ENCODE assay signal across 21 cellular contexts in genomic region chr10:92121686-92122492, GRCh38.
DNase-seq lines count a peak whose midpoint lies in the region; ATAC-seq and TF ChIP-seq lines count a peak whose summit lies in the region.
"Had no signal": no experiment of that assay in that cellular context is flagged by ENCODE, and none has a peak within 500 bp of the region (broad histone marks: within the 10 kb centered on the region; RNA-seq: fewer than 3 reads in every experiment).

No MANE protein-coding gene starts in this region.

- CTCF ChIA-PET in Caco-2 (lab: Charles Lee), result interaction anchor here (1.0 kb wide), 1 partner anchor 169 kb away, joined by 3 read pairs; the partner anchor contains the start of gene MARCHF5

- H3K36me3 ChIP-seq in Caco-2 (ENCODE audit: control insufficient read depth, insufficient read depth, low read length) (no peaks in the 10 kb centered on the region), ascending aorta (no peaks in the 10 kb centered on the region), prostate gland (no peaks in the 10 kb centered on the region)
- H3K36me3 ChIP-seq: neural progenitor cell had no signal

- no peak overlapping the region for H3K4me3 Mint-ChIP-seq in Caco-2 (ENCODE audit: unreplicated experiment)
- H3K4me3 Mint-ChIP-seq: activated naive CD8-positive, alpha-beta T cell; memory B cell; neural progenitor cell; stimulated activated effector memory CD8-positive, alpha-beta T cell treated with anti-CD3 and anti-CD28 coated beads, Interleukin-12 subunit alpha, Interleukin-12 subunit beta, amount 100 ng/mL, for 72 hours; WTC11 had no signal

- H3K27me3 ChIP-seq in Caco-2 (replicated peaks; ENCODE audit: control insufficient read depth, insufficient read depth, low read length) (no peaks in the 10 kb centered on the region), ascending aorta (no peaks in the 10 kb centered on the region), right cardiac atrium (ENCODE audit: control insufficient read depth, insufficient read depth) (no peaks in the 10 kb centered on the region), prostate gland (replicated peaks; ENCODE audit: insufficient read depth) (no peaks in the 10 kb centered on the region)
- H3K27me3 ChIP-seq: BLaER1, neural progenitor cell had no signal

- H3K27ac Mint-ChIP-seq in Caco-2 (ENCODE audit: unreplicated experiment), result peak overlapping the region; percentile 9
- H3K27ac Mint-ChIP-seq: activated naive CD8-positive, alpha-beta T cell; neural progenitor cell; stimulated activated effector memory CD8-positive, alpha-beta T cell treated with anti-CD3 and anti-CD28 coated beads, Interleukin-12 subunit alpha, Interleukin-12 subunit beta, amount 100 ng/mL, for 72 hours; WTC11 had no signal

- H3K4me3 ChIP-seq in Caco-2 (ENCODE audit: low read depth, low read length), result no peak overlapping the region
- H3K4me3 ChIP-seq in ascending aorta, result no peak overlapping the region
- no peak overlapping the region for H3K4me3 ChIP-seq in right cardiac atrium (ENCODE audit: low read length)
- H3K4me3 ChIP-seq in prostate gland, result no peak overlapping the region
- H3K4me3 ChIP-seq: BLaER1, K562, neural progenitor cell had no signal

- H3K9me3 ChIP-seq in Caco-2 (no peaks in the 10 kb centered on the region), ascending aorta (no peaks in the 10 kb centered on the region), right cardiac atrium (ENCODE audit: control insufficient read depth, low read length) (no peaks in the 10 kb centered on the region), prostate gland (no peaks in the 10 kb centered on the region)
- H3K9me3 ChIP-seq: BLaER1 had no signal

- TF ChIP-seq POLR2A in prostate gland (IDR thresholded peaks at IDR 0.05), result no peak

- BruUV-seq in Caco-2 (replicated peaks; lab: Mats Ljungman, UMichigan), result no TSS peak

- peaks cover 18% of the 10 kb centered on the region for H3K4me1 Mint-ChIP-seq in Caco-2 (ENCODE audit: low read depth, unreplicated experiment)
- H3K4me1 Mint-ChIP-seq: stimulated activated effector memory CD8-positive, alpha-beta T cell treated with anti-CD3 and anti-CD28 coated beads, Interleukin-12 subunit alpha, Interleukin-12 subunit beta, amount 100 ng/mL, for 72 hours had no signal

- POLR2A ChIA-PET in Caco-2 (lab: Charles Lee), result no interaction called here

- no peaks in the 10 kb centered on the region for H3K36me3 Mint-ChIP-seq in Caco-2 (ENCODE audit: insufficient read depth, unreplicated experiment)
- H3K36me3 Mint-ChIP-seq: neural progenitor cell; stimulated activated effector memory CD8-positive, alpha-beta T cell treated with anti-CD3 and anti-CD28 coated beads, Interleukin-12 subunit alpha, Interleukin-12 subunit beta, amount 100 ng/mL, for 72 hours; WTC11 had no signal

- DNase-seq in Caco-2 (peak in 1 of 2 experiments; percentile 22), ascending aorta (ENCODE audit: low spot score in 2 of 2) (no peak), right cardiac atrium (no peak), prostate gland (ENCODE audit: low spot score) (no peak), hypothalamus (lab: John Stamatoyannopoulos, UW) (no peak), DMS 273 (lab: John Stamatoyannopoulos, UW; ENCODE audit: unreplicated experiment) (no peak)
- DNase-seq: ACHN; effector CD8-positive, alpha-beta T cell; foreskin melanocyte; NCI-H1436; NCI-H446; T1000 had no signal

- ATAC-seq in right cardiac atrium (no peak), HG02870 (IDR thresholded peaks at IDR 0.05; ENCODE audit: unreplicated experiment) (no peak), GM18511 (IDR thresholded peaks at IDR 0.05; ENCODE audit: unreplicated experiment) (no peak)
- ATAC-seq: K562; stimulated activated effector memory CD8-positive, alpha-beta T cell treated with anti-CD3 and anti-CD28 coated beads, Interleukin-12 subunit alpha, Interleukin-12 subunit beta, amount 100 ng/mL, for 72 hours; WTC11 had no signal

- H3K9me3 Mint-ChIP-seq in Caco-2 (ENCODE audit: unreplicated experiment), result no peaks in the 10 kb centered on the region
- H3K9me3 Mint-ChIP-seq: memory B cell; neural progenitor cell; stimulated activated effector memory CD8-positive, alpha-beta T cell treated with anti-CD3 and anti-CD28 coated beads, Interleukin-12 subunit alpha, Interleukin-12 subunit beta, amount 100 ng/mL, for 72 hours; WTC11 had no signal

- peaks cover 20% of the 10 kb centered on the region for H3K4me1 ChIP-seq in Caco-2
- peaks cover 12 to 41% of the 10 kb centered on the region in 2 donors for H3K4me1 ChIP-seq in ascending aorta
- H3K4me1 ChIP-seq in right cardiac atrium (ENCODE audit: control insufficient read depth, insufficient read depth, low read length), result peaks cover 20% of the 10 kb centered on the region
- H3K4me1 ChIP-seq in prostate gland (replicated peaks), result peaks cover 26% of the 10 kb centered on the region
- H3K4me1 ChIP-seq: BLaER1, neural progenitor cell had no signal

- H3K27me3 Mint-ChIP-seq in Caco-2 (ENCODE audit: insufficient read depth, unreplicated experiment), result no peaks in the 10 kb centered on the region
- H3K27me3 Mint-ChIP-seq: activated naive CD8-positive, alpha-beta T cell; memory B cell had no signal

- TF ChIP-seq CTCF in Caco-2 (IDR thresholded peaks at IDR 0.05; ENCODE audit: insufficient read depth in 1 of 2, low read depth in 1 of 2, low read length in 1 of 2, severe bottlenecking in 1 of 2, unreplicated experiment in 1 of 2), result no peak
- no peak for TF ChIP-seq CTCF in ascending aorta (IDR thresholded peaks at IDR 0.05)
- no peak for TF ChIP-seq CTCF in prostate gland (IDR thresholded peaks at IDR 0.05)

- peak overlapping the region; percentile 74 to 80 for H3K27ac ChIP-seq in ascending aorta
- peak overlapping the region; percentile 91 for H3K27ac ChIP-seq in right cardiac atrium (ENCODE audit: low read length)
- peak overlapping the region; percentile 54 to 74 for H3K27ac ChIP-seq in prostate gland
- H3K27ac ChIP-seq: BLaER1, neural progenitor cell had no signal

- WGBS in right cardiac atrium, result 48% methylated on average over 3 of the region's 3 CpGs
- 71% methylated on average over 3 of the region's 3 CpGs for WGBS in prostate gland

- intact Hi-C loops in Caco-2 (cut with micrococcal nuclease; ENCODE audit: unreplicated experiment) (loop anchor here (2.0 kb wide), 1 partner anchor 33 kb away; no protein-coding TSS in a partner anchor), ascending aorta (cut with DNase I) (no loop called here), right cardiac atrium (cut with DNase I) (no loop called here), prostate gland (cut with DNase I) (no loop called here)
